15 cellular contexts compared by ENCODE assay signal in genomic region chr1:18668051-18668450, GRCh38. TPM values are rescaled to one million over a fixed set of nuclear protein-coding genes. Genes with fewer than 3 reads are reported as not detected.
"Had no signal": no experiment of that assay in that cellular context is flagged by ENCODE, and none has a peak within 500 bp of the region (broad histone marks: within the 10 kb centered on the region; RNA-seq: fewer than 3 reads in every experiment).

No MANE protein-coding gene starts in this region.

- DNase-seq: activated CD4-positive, alpha-beta T cell treated with anti-CD3 and anti-CD28 coated beads, Interleukin-2, amount 50 U/mL, for 4 hours; activated CD8-positive, alpha-beta memory T cell treated with anti-CD3 and anti-CD28 coated beads, Interleukin-2, amount 10 ng/mL, durations not matched to agents 7 days and 5 days; activated gamma-delta T cell treated with Interleukin-2 at 50 U/mL for 16 hours; activated naive CD8-positive, alpha-beta T cell treated with anti-CD3 and anti-CD28 coated beads, Interleukin-2, amount 10 ng/mL, durations not matched to agents 7 days and 5 days; activated T-cell treated with anti-CD3 and anti-CD28 coated beads, Interleukin-2, amount 50 U/mL, for 4 hours; aorta; kidney; naive B cell; trophoblast cell had no signal

- FAIRE-seq: kidney had no signal

- H3K36me3 ChIP-seq: cardiac muscle cell, gastroesophageal sphincter, right atrium auricular region had no signal

- ATAC-seq: activated CD4-positive, CD25-positive, alpha-beta regulatory T cell treated with anti-CD3 and anti-CD28 coated beads, Interleukin-2, amount 50 U/mL, for 24 hours; activated CD8-positive, alpha-beta memory T cell treated with anti-CD3 and anti-CD28 coated beads, Interleukin-2, amount 10 ng/mL, durations not matched to agents 7 days and 5 days; activated T-cell treated with anti-CD3 and anti-CD28 coated beads, Interleukin-2, amount 50 U/mL, for 4 hours; gastroesophageal sphincter; stimulated activated memory B cell treated with anti-CD40 and anti-IgM and Interleukin-4, amounts not matched to agents 10 μg/mL and 1 μg/mL and 100 μg/mL, for 72 hours had no signal

- H3K27me3 ChIP-seq: right atrium auricular region had no signal

- H3K4me3 ChIP-seq: cardiac muscle cell, gastroesophageal sphincter, right atrium auricular region had no signal

- H3K9me3 ChIP-seq: gastroesophageal sphincter, right atrium auricular region had no signal

- H3K4me1 ChIP-seq: gastroesophageal sphincter, right atrium auricular region had no signal

- H3K27ac ChIP-seq: cardiac muscle cell, gastroesophageal sphincter, right atrium auricular region had no signal

RNA-seq across cellular contexts. Expression of gene PAX7, which starts 37.4 kb away (rescaled TPM):
- total RNA-seq: activated CD8-positive, alpha-beta memory T cell treated with anti-CD3 and anti-CD28 coated beads, Interleukin-2, amount 10 ng/mL, durations not matched to agents 7 days and 5 days; activated naive CD8-positive, alpha-beta T cell treated with anti-CD3 and anti-CD28 coated beads, Interleukin-2, amount 10 ng/mL, durations not matched to agents 7 days and 5 days; activated T-cell treated with anti-CD3 and anti-CD28 coated beads, Interleukin-2, amount 50 U/mL, for 4 hours; aorta; cardiac muscle cell; gastroesophageal sphincter; kidney; liver; right atrium auricular region had no signal
- polyA plus RNA-seq: aorta, cardiac muscle cell, liver had no signal
